17 cellular contexts compared by ENCODE assay signal in genomic region chr4:1136028-1136427, GRCh38.
DNase-seq lines count a peak whose midpoint lies in the region; ATAC-seq and TF ChIP-seq lines count a peak whose summit lies in the region.
"Had no signal": no experiment of that assay in that cellular context is flagged by ENCODE, and none has a peak within 500 bp of the region (broad histone marks: within the 10 kb centered on the region; RNA-seq: fewer than 3 reads in every experiment).

No MANE protein-coding gene starts in this region.

- H3K27me3 ChIP-seq in BLaER1 treated with 17β-estradiol and CSF1 and Interleukin-3, amounts not matched to agents 10 nM and 100 nM: no peaks in the 10 kb centered on the region; a peak in 1 of 22 replicates
- H3K27me3 ChIP-seq: ascending aorta had no signal

- peak overlapping the region; percentile 37 for H3K4me3 Mint-ChIP-seq in memory B cell
- H3K4me3 Mint-ChIP-seq: H9 had no signal

- peaks cover 37 to 74% (median 58%) of the 10 kb centered on the region in 10 experiments for H3K4me1 ChIP-seq in BLaER1 treated with 17β-estradiol and CSF1 and Interleukin-3, amounts not matched to agents 10 nM and 100 nM
- H3K4me1 ChIP-seq: ascending aorta, tibial artery had no signal

- peak overlapping the region in 2 of 11 experiments; percentile 16 to 41; a peak in 2 of 22 replicates for H3K9ac ChIP-seq in BLaER1 treated with 17β-estradiol and CSF1 and Interleukin-3, amounts not matched to agents 10 nM and 100 nM

- POLR2A ChIA-PET in RWPE1 (lab: Yijun Ruan, JAX; ENCODE audit: low non-redundant PET): no interaction called here

- CTCF ChIA-PET in RWPE1 (lab: Yijun Ruan, JAX): no interaction called here

- H3K27ac ChIP-seq in BLaER1 treated with 17β-estradiol and CSF1 and Interleukin-3, amounts not matched to agents 10 nM and 100 nM: peak overlapping the region in 4 of 11 experiments; percentile 0 to 76 (median 33); a peak in 5 of 22 replicates
- no peak overlapping the region for H3K27ac ChIP-seq in RWPE1
- H3K27ac ChIP-seq: ascending aorta, coronary artery, tibial artery had no signal

- H3K36me3 ChIP-seq in BLaER1 treated with 17β-estradiol and CSF1 and Interleukin-3, amounts not matched to agents 10 nM and 100 nM: no peaks in the 10 kb centered on the region
- H3K36me3 ChIP-seq: ascending aorta, tibial artery had no signal

- peaks cover 2% of the 10 kb centered on the region for H3K36me3 Mint-ChIP-seq in memory B cell

- no peak for TF ChIP-seq CTCF in RWPE1 (conservative IDR thresholded peaks at IDR 0.05; ENCODE audit: low read depth)

- ATAC-seq in memory B cell (ENCODE audit: low read depth): peak; percentile 61
- ATAC-seq in GM19328 (IDR thresholded peaks at IDR 0.05; ENCODE audit: unreplicated experiment): no peak
- ATAC-seq in GM18519 (IDR thresholded peaks at IDR 0.05; ENCODE audit: low FRiP score, unreplicated experiment): no peak

- peak in 2 of 3 experiments; percentile 14 to 32 for DNase-seq in NCI-H1417 (lab: John Stamatoyannopoulos, UW)
- no peak for DNase-seq in NCI-H1417 treated with DMSO at 0.1 percent for 48 hours (lab: John Stamatoyannopoulos, UW)
- DNase-seq in amniotic epithelial cell (ENCODE audit: low read depth): peak; percentile 59
- no peak for DNase-seq in memory B cell (ENCODE audit: low spot score in 2 of 2)
- DNase-seq in RWPE1 (ENCODE audit: low spot score): no peak
- DNase-seq: 8988T; EL; H9; SHP77 treated with DMSO at 0.1 percent for 48 hours; stimulated activated CD4-positive, alpha-beta T cell treated with anti-CD3 and anti-CD28 coated beads, Interleukin-4, amount 100 ng/mL, for 1 hour; stimulated activated CD8-positive, alpha-beta memory T cell treated with anti-CD3 and anti-CD28 coated beads, Interleukin-4, amount 100 ng/mL, for 48 hours; tibial artery had no signal

- H3K4me3 ChIP-seq in BLaER1 treated with 17β-estradiol and CSF1 and Interleukin-3, amounts not matched to agents 10 nM and 100 nM: no peak overlapping the region
- H3K4me3 ChIP-seq: ascending aorta, coronary artery, tibial artery had no signal

- no peaks in the 10 kb centered on the region for H4K20me1 ChIP-seq in BLaER1 treated with 17β-estradiol and CSF1 and Interleukin-3, amounts not matched to agents 10 nM and 100 nM

- H3K27ac Mint-ChIP-seq in memory B cell: no peak overlapping the region
- H3K27ac Mint-ChIP-seq: H9 had no signal

- peaks cover 0 to 29% (median 16%) of the 10 kb centered on the region in 11 experiments; a peak in 18 of 22 replicates for H3K9me3 ChIP-seq in BLaER1 treated with 17β-estradiol and CSF1 and Interleukin-3, amounts not matched to agents 10 nM and 100 nM (replicated peaks in 1 of 11)
- H3K9me3 ChIP-seq: ascending aorta, tibial artery had no signal

- H3K9me3 Mint-ChIP-seq in memory B cell: no peaks in the 10 kb centered on the region

- peak overlapping the region; percentile 19 to 69 (median 56); a peak in 21 of 22 replicates for H3K4me2 ChIP-seq in BLaER1 treated with 17β-estradiol and CSF1 and Interleukin-3, amounts not matched to agents 10 nM and 100 nM

- H3K4me1 Mint-ChIP-seq in memory B cell: peaks cover 22% of the 10 kb centered on the region
- H3K4me1 Mint-ChIP-seq: H9 had no signal

- peaks cover 2% of the 10 kb centered on the region for H3K27me3 Mint-ChIP-seq in memory B cell

Comparison
In these comparisons a context has a peak if more than half of its experiments do, and no peak if none do; other contexts are left out.
1. DNase-seq: peak in NCI-H1417 (2 of 3) and amniotic epithelial cell (single experiment); none in NCI-H1417 treated with DMSO at 0.1 percent for 48 hours (single experiment), memory B cell (0 of 2) and RWPE1 (single experiment).